28 cellular contexts compared by ENCODE assay signal in the genomic region with DNA sequence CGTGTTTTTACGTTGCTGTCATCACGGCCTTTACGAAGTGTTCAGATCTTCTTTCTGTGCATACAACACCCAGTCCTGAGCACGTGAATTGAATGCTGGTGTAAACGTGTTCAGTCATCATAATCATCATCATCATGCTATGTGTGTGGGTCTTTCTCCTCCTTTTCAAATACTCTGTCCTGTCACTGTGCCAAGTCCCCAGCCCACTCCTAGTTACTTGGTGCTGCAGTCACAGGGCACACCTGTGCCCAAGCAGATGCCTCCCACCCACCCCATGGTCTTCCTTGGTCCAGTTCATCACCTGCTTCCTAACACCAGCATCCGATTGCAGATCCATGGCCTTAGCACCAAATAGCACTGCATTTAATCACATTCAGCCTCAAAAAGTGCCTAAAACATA.
A peak's percentile ranks its signal among the peaks of the same experiment; 100 is the strongest.
DNase-seq lines count a peak whose midpoint lies in the region; ATAC-seq, FAIRE-seq and TF ChIP-seq lines count a peak whose summit lies in the region.
"Had no signal": no experiment of that assay in that cellular context is flagged by ENCODE, and none has a peak within 500 bp of the region (broad histone marks: within the 10 kb centered on the region; RNA-seq: fewer than 3 reads in every experiment).

No MANE protein-coding gene starts in this region.

- H3K4me3 ChIP-seq in bronchial epithelial cell (ENCODE audit: low read depth, low read length) (no peak overlapping the region), endodermal cell (ENCODE audit: low read length) (no peak overlapping the region), lung (no peak overlapping the region)
- H3K4me3 ChIP-seq: BLaER1, GM12878 had no signal

- FAIRE-seq in bronchial epithelial cell (lab: Jason Lieb, UNC) (peak; percentile 13), H54 (lab: Jason Lieb, UNC) (no peak)
- FAIRE-seq: A204.1, GM12878, GM12892, GM18507 had no signal

- WGBS in endodermal cell (ENCODE audit: insufficient coverage in 1 of 2, insufficient read length in 1 of 2), 2 experiments: 92% methylated on average over 7 of the region's 7 CpGs
- WGBS in lung, 2 donors: 95% methylated on average over 7 of the region's 7 CpGs

- H3K9ac ChIP-seq in endodermal cell (ENCODE audit: extremely low read depth, low read length, poor library complexity, severe bottlenecking): no peak overlapping the region
- H3K9ac ChIP-seq: BLaER1 had no signal

- no peak for ATAC-seq in lung (ENCODE audit: insufficient read depth, low FRiP score)
- ATAC-seq: GM12878 had no signal

- H3K9me3 ChIP-seq in endodermal cell (ENCODE audit: control insufficient read depth, low read length) (no peaks in the 10 kb centered on the region), lung (ENCODE audit: control insufficient read depth in 2 of 2, insufficient read depth in 1 of 2, low read length in 1 of 2) (no peaks in the 10 kb centered on the region)
- H3K9me3 ChIP-seq: BE2C, BLaER1 had no signal

- TF ChIP-seq CTCF in bronchial epithelial cell (IDR thresholded peaks at IDR 0.05; ENCODE audit: insufficient read depth, low read length, severe bottlenecking): no peak
- TF ChIP-seq CTCF in endodermal cell (conservative IDR thresholded peaks at IDR 0.05): no peak
- no peak for TF ChIP-seq CTCF in lung (IDR thresholded peaks at IDR 0.05; ENCODE audit: control extremely low read depth, extremely low read depth)

- H3K4me1 ChIP-seq in endodermal cell (ENCODE audit: control insufficient read depth, insufficient read depth, low read length) (no peaks in the 10 kb centered on the region), lung (ENCODE audit: control insufficient read depth in 2 of 2, insufficient read depth in 2 of 2, low read length in 2 of 2) (peaks cover 0 to 2% of the 10 kb centered on the region in 2 donors)
- H3K4me1 ChIP-seq: BE2C had no signal

- H3K27me3 Mint-ChIP-seq in endodermal cell (ENCODE audit: insufficient read depth): no peaks in the 10 kb centered on the region
- H3K27me3 Mint-ChIP-seq: CD4-positive, CD25-positive, alpha-beta regulatory T cell had no signal

- DNase-seq in bronchial epithelial cell (ENCODE audit: low read depth) (no peak), endodermal cell (peak; percentile 16), lung (ENCODE audit: low spot score) (peak; percentile 18), ureter (ENCODE audit: low spot score) (peak; percentile 37), NCI-H1694 treated with DMSO at 0.1 percent for 48 hours (lab: John Stamatoyannopoulos, UW) (no peak), H54 (ENCODE audit: insufficient read length, low spot score) (no peak)
- no peak for DNase-seq in activated CD4-positive, CD25-positive, alpha-beta regulatory T cell treated with anti-CD3 and anti-CD28 coated beads, Interleukin-2, amount 50 U/mL, for 72 hours
- DNase-seq: 8988T; ACHN; BE2C; C1 segment of cervical spinal cord; CD4-positive, alpha-beta memory T cell; CD4-positive, CD25-positive, alpha-beta regulatory T cell; CD8-positive, alpha-beta memory T cell; COR-L47; DMS 273 treated with DMSO at 0.1 percent for 48 hours; DMS153; DMS53; DMS79; DND-41; EL; GDM1 had no signal

- H3K27me3 ChIP-seq in bronchial epithelial cell (ENCODE audit: control insufficient read depth, insufficient read depth, low read length) (no peaks in the 10 kb centered on the region), endodermal cell (ENCODE audit: control insufficient read depth, insufficient read depth, low read length, poor library complexity, severe bottlenecking) (no peaks in the 10 kb centered on the region), lung (ENCODE audit: control insufficient read depth, insufficient read depth) (no peaks in the 10 kb centered on the region)
- H3K27me3 ChIP-seq: BE2C, BLaER1 had no signal

- no peaks in the 10 kb centered on the region for H3K9me3 Mint-ChIP-seq in endodermal cell
- H3K9me3 Mint-ChIP-seq: CD4-positive, alpha-beta memory T cell; CD4-positive, CD25-positive, alpha-beta regulatory T cell had no signal

- no peaks in the 10 kb centered on the region for H3K4me1 Mint-ChIP-seq in endodermal cell
- H3K4me1 Mint-ChIP-seq: CD4-positive, CD25-positive, alpha-beta regulatory T cell; CD8-positive, alpha-beta memory T cell had no signal

- no peaks in the 10 kb centered on the region for H3K36me3 Mint-ChIP-seq in endodermal cell (ENCODE audit: low read depth)
- H3K36me3 Mint-ChIP-seq: CD14-positive monocyte; CD4-positive, alpha-beta memory T cell; CD4-positive, CD25-positive, alpha-beta regulatory T cell; CD8-positive, alpha-beta memory T cell had no signal

- H3K27ac Mint-ChIP-seq in endodermal cell: no peak overlapping the region
- H3K27ac Mint-ChIP-seq: CD14-positive monocyte; CD4-positive, alpha-beta memory T cell; CD8-positive, alpha-beta memory T cell had no signal

- H3K27ac ChIP-seq in endodermal cell (ENCODE audit: low read depth, low read length): no peak overlapping the region
- H3K27ac ChIP-seq in lung (ENCODE audit: low read depth in 1 of 2, low read length in 1 of 2): no peak overlapping the region
- H3K27ac ChIP-seq: BLaER1 had no signal

- no peak overlapping the region for H3K4me3 Mint-ChIP-seq in endodermal cell
- H3K4me3 Mint-ChIP-seq: CD14-positive monocyte; CD4-positive, alpha-beta memory T cell; CD4-positive, CD25-positive, alpha-beta regulatory T cell; CD8-positive, alpha-beta memory T cell had no signal

- no peaks in the 10 kb centered on the region for H3K36me3 ChIP-seq in bronchial epithelial cell (ENCODE audit: control insufficient read depth, insufficient read depth, low read length)
- H3K36me3 ChIP-seq in endodermal cell (ENCODE audit: control insufficient read depth, insufficient read depth, low read length): no peaks in the 10 kb centered on the region
- H3K36me3 ChIP-seq in lung (ENCODE audit: control insufficient read depth in 2 of 2, insufficient read depth in 2 of 2, low read length in 2 of 2): no peaks in the 10 kb centered on the region
- H3K36me3 ChIP-seq: BE2C, BLaER1 had no signal

- TF ChIP-seq POLR2A in H54 (IDR thresholded peaks at IDR 0.05; ENCODE audit: low read depth, low read length): no peak

Comparison
In these comparisons a context has a peak if more than half of its experiments do, and no peak if none do; other contexts are left out.
1. DNase-seq: peak in endodermal cell (single experiment), lung (single experiment) and ureter (single experiment); none in bronchial epithelial cell (single experiment), activated CD4-positive, CD25-positive, alpha-beta regulatory T cell treated with anti-CD3 and anti-CD28 coated beads, Interleukin-2, amount 50 U/mL, for 72 hours (single experiment), NCI-H1694 treated with DMSO at 0.1 percent for 48 hours (single experiment) and H54 (single experiment).